2 cellular contexts compared by ENCODE assay signal in the genomic region with DNA sequence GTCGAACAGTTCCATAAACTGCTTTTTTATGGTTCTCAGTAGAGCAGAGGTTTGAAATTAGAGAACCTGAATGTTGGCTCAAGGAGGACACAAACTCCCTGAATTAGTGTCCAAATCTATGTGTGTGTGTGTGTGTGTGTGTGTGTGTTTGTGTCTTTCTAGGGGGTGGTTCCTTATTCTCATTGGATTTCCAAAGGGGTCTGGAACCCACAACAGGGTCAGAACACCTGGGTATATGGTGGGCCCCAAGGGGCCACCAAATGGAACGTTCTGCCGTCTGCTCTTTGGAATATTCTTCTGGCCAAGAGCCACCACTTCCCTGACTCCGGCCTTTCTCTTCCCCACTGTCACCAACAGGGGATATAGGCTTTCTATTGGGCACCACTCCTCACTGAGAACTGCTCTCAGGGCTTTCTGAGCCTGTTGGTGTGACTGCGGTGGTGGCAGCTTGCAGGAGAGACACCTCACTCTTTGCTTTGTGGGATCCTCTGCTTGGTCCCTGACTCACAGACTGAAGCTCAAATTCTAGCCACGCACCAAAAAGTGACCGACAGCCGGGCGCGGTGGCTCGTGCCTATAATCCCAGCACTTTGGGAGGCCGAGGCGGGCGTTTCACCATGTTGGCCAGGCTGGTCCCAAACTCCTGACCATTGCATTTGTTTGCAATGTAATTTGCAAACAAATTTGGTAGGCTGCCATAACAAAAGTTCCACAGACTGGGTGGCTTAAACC.
TF ChIP-seq lines count a peak whose summit lies in the region.

No MANE protein-coding gene starts in this region.

TF ChIP-seq in HEK293, 187 proteins besides CTCF, POLR2A, EP300 and RAD21 (continued from another document):
- TF ChIP-seq, protein P1, sequence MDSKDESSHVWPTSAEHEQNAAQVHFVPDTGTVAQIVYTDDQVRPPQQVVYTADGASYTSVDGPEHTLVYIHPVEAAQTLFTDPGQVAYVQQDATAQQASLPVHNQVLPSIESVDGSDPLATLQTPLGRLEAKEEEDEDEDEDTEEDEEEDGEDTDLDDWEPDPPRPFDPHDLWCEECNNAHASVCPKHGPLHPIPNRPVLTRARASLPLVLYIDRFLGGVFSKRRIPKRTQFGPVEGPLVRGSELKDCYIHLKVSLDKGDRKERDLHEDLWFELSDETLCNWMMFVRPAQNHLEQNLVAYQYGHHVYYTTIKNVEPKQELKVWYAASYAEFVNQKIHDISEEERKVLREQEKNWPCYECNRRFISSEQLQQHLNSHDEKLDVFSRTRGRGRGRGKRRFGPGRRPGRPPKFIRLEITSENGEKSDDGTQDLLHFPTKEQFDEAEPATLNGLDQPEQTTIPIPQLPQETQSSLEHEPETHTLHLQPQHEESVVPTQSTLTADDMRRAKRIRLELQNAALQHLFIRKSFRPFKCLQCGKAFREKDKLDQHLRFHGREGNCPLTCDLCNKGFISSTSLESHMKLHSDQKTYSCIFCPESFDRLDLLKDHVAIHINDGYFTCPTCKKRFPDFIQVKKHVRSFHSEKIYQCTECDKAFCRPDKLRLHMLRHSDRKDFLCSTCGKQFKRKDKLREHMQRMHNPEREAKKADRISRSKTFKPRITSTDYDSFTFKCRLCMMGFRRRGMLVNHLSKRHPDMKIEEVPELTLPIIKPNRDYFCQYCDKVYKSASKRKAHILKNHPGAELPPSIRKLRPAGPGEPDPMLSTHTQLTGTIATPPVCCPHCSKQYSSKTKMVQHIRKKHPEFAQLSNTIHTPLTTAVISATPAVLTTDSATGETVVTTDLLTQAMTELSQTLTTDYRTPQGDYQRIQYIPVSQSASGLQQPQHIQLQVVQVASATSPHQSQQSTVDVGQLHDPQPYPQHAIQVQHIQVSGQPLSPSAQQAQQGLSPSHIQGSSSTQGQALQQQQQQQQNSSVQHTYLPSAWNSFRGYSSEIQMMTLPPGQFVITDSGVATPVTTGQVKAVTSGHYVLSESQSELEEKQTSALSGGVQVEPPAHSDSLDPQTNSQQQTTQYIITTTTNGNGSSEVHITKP (tag by site-specific recombination; IDR thresholded peaks at IDR 0.05), result peak; percentile 92

TF ChIP-seq in WTC11, 78 proteins besides CTCF, POLR2A, EP300 and RAD21 (continued from another document):
- TF ChIP-seq, protein P2, sequence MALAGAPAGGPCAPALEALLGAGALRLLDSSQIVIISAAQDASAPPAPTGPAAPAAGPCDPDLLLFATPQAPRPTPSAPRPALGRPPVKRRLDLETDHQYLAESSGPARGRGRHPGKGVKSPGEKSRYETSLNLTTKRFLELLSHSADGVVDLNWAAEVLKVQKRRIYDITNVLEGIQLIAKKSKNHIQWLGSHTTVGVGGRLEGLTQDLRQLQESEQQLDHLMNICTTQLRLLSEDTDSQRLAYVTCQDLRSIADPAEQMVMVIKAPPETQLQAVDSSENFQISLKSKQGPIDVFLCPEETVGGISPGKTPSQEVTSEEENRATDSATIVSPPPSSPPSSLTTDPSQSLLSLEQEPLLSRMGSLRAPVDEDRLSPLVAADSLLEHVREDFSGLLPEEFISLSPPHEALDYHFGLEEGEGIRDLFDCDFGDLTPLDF (CRISPR knock-in tag; IDR thresholded peaks at IDR 0.05), result no peak
- TF ChIP-seq MYBL2 (CRISPR knock-in tag; IDR thresholded peaks at IDR 0.05) (no peak), SOX15 (CRISPR knock-in tag; IDR thresholded peaks at IDR 0.05) (no peak), NR2C2 (CRISPR knock-in tag; IDR thresholded peaks at IDR 0.05) (no peak), NFYB (CRISPR knock-in tag; conservative IDR thresholded peaks at IDR 0.05; ENCODE audit: low read depth) (no peak), NFE2L1 (CRISPR knock-in tag; IDR thresholded peaks at IDR 0.05) (no peak), ZNF263 (CRISPR knock-in tag; IDR thresholded peaks at IDR 0.05; ENCODE audit: low read depth) (no peak)
- TF ChIP-seq, protein P3, sequence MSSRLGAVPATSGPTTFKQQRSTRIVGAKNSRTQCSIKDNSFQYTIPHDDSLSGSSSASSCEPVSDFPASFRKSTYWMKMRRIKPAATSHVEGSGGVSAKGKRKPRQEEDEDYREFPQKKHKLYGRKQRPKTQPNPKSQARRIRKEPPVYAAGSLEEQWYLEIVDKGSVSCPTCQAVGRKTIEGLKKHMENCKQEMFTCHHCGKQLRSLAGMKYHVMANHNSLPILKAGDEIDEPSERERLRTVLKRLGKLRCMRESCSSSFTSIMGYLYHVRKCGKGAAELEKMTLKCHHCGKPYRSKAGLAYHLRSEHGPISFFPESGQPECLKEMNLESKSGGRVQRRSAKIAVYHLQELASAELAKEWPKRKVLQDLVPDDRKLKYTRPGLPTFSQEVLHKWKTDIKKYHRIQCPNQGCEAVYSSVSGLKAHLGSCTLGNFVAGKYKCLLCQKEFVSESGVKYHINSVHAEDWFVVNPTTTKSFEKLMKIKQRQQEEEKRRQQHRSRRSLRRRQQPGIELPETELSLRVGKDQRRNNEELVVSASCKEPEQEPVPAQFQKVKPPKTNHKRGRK (CRISPR knock-in tag; IDR thresholded peaks at IDR 0.05; ENCODE audit: borderline replicate concordance), result no peak
- TF ChIP-seq, protein P4, sequence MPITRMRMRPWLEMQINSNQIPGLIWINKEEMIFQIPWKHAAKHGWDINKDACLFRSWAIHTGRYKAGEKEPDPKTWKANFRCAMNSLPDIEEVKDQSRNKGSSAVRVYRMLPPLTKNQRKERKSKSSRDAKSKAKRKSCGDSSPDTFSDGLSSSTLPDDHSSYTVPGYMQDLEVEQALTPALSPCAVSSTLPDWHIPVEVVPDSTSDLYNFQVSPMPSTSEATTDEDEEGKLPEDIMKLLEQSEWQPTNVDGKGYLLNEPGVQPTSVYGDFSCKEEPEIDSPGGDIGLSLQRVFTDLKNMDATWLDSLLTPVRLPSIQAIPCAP (CRISPR knock-in tag; IDR thresholded peaks at IDR 0.05), result no peak
- TF ChIP-seq, protein P5, sequence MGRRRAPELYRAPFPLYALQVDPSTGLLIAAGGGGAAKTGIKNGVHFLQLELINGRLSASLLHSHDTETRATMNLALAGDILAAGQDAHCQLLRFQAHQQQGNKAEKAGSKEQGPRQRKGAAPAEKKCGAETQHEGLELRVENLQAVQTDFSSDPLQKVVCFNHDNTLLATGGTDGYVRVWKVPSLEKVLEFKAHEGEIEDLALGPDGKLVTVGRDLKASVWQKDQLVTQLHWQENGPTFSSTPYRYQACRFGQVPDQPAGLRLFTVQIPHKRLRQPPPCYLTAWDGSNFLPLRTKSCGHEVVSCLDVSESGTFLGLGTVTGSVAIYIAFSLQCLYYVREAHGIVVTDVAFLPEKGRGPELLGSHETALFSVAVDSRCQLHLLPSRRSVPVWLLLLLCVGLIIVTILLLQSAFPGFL (CRISPR knock-in tag; IDR thresholded peaks at IDR 0.05; ENCODE audit: borderline replicate concordance), result no peak
TF ChIP-seq in WTC11: peak in this region for 0.
